9 cellular contexts compared by ENCODE assay signal in the genomic region with DNA sequence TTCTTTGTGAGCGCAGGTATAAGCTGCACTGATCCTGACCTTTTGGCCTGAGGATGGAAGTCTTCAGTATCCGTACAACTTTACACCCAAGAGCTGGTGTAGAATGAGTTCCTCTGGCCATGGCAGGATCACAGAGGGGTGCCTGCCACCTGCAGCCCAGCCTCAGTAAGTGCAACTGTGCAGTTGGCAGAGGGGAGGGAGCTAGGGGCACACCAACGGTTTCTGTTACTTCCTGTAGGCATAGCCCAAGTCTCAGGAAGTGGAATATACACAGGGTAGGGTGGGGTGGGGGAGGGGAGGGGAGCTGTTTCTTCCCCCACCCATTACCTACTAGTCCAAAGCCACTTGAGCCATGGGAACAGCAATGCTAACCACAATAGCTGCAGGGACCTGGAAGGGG.
DNase-seq lines count a peak whose midpoint lies in the region; ATAC-seq and TF ChIP-seq lines count a peak whose summit lies in the region.
"Had no signal": no experiment of that assay in that cellular context is flagged by ENCODE, and none has a peak within 500 bp of the region (broad histone marks: within the 10 kb centered on the region; RNA-seq: fewer than 3 reads in every experiment).

No MANE protein-coding gene starts in this region.

- H3K4me3 ChIP-seq in OCI-LY1 (ENCODE audit: low read depth, low read length, poor library complexity, severe bottlenecking): no peak overlapping the region
- no peak overlapping the region for H3K4me3 ChIP-seq in adrenal gland
- H3K4me3 ChIP-seq: SK-N-MC had no signal

- no peak overlapping the region for H3K4me2 ChIP-seq in OCI-LY1 (ENCODE audit: low read length)

- H3K36me3 Mint-ChIP-seq in immature natural killer cell: no peaks in the 10 kb centered on the region

- TF ChIP-seq CTCF in OCI-LY1 (IDR thresholded peaks at IDR 0.05; ENCODE audit: low read length) (peak; percentile 19; the same call in 1 of the 2 replicates), adrenal gland (IDR thresholded peaks at IDR 0.05) (peak; percentile 49 to 75 (median 54))

- no peak overlapping the region for H2AFZ ChIP-seq in OCI-LY1 (ENCODE audit: low read length)

- H3K27me3 Mint-ChIP-seq in immature natural killer cell (ENCODE audit: low read depth in 3 of 3): peaks cover 0 to 4% (median 0%) of the 10 kb centered on the region in 3 donors

- CTCF ChIA-PET in HEK293T (lab: Yijun Ruan, JAX): interaction anchor here (0.5 to 0.7 kb wide), 6 partner anchors 11 to 201 kb away, joined by 3 read pairs; no protein-coding TSS in a partner anchor

- H3F3A ChIP-seq in OCI-LY1 (ENCODE audit: insufficient read depth, low read length): no peaks in the 10 kb centered on the region

- 19 to 30% (median 28%) methylated on average over 3 of the region's 3 CpGs for WGBS in adrenal gland, 4 donors

- H3K4me1 ChIP-seq in OCI-LY1 (ENCODE audit: insufficient read depth, low read length, severe bottlenecking) (no peaks in the 10 kb centered on the region), adrenal gland (replicated peaks in 1 of 2) (no peaks in the 10 kb centered on the region)

- DNase-seq in DMS153 treated with DMSO at 0.1 percent for 48 hours (lab: John Stamatoyannopoulos, UW; ENCODE audit: unreplicated experiment): peak; percentile 3
- DNase-seq in HEK293T (ENCODE audit: extremely low spot score): peak; percentile 11
- DNase-seq in adrenal gland: peak; percentile 41 to 75 (median 62)
- DNase-seq in immature natural killer cell: peak; percentile 45 to 53 (median 51)
- DNase-seq in stimulated activated CD4-positive, alpha-beta T cell treated with anti-CD3 and anti-CD28 coated beads, Interleukin-4, amount 100 ng/mL, for 48 hours (ENCODE audit: low read depth in 2 of 2): peak; percentile 11 to 28
- DNase-seq in GM19238 (ENCODE audit: insufficient read length, low spot score): no peak

- intact Hi-C loops in adrenal gland (cut with DNase I): loop anchor here (5.0 to 10.0 kb wide), 3 partner anchors 93 to 200 kb away; partner anchors contain the start of gene ADGRA3 (in 1 of the 2)

- H3K36me3 ChIP-seq in OCI-LY1 (ENCODE audit: insufficient read depth, low read length): no peaks in the 10 kb centered on the region
- H3K36me3 ChIP-seq in adrenal gland (replicated peaks in 1 of 2): no peaks in the 10 kb centered on the region

- H3K27ac Mint-ChIP-seq in immature natural killer cell: peak overlapping the region in 1 of 6 donors; percentile 31

- POLR2A ChIA-PET in HEK293T (lab: Yijun Ruan, JAX): no interaction called here

- H3K79me2 ChIP-seq in OCI-LY1 (ENCODE audit: insufficient read depth, low read length): no peaks in the 10 kb centered on the region

- H3K9me3 ChIP-seq in OCI-LY1 (ENCODE audit: low read length) (no peaks in the 10 kb centered on the region), adrenal gland (replicated peaks in 1 of 3) (no peaks in the 10 kb centered on the region)

- ATAC-seq in HG02610 (IDR thresholded peaks at IDR 0.05; ENCODE audit: unreplicated experiment): no peak

- peak overlapping the region in 1 of 5 donors; percentile 34 for H3K4me3 Mint-ChIP-seq in immature natural killer cell

- H3K4me1 Mint-ChIP-seq in immature natural killer cell: peaks cover 27 to 45% of the 10 kb centered on the region in 2 donors

- H4K20me1 ChIP-seq in OCI-LY1 (ENCODE audit: insufficient read depth, low read length): no peaks in the 10 kb centered on the region

- H3K9ac ChIP-seq in OCI-LY1 (ENCODE audit: low read length): no peak overlapping the region

- TF ChIP-seq POLR2A in adrenal gland (IDR thresholded peaks at IDR 0.05): no peak

- H3K9me3 Mint-ChIP-seq in immature natural killer cell: peaks cover 0 to 2% (median 0%) of the 10 kb centered on the region in 6 donors

- no peak overlapping the region for H3K27ac ChIP-seq in OCI-LY1 (ENCODE audit: low read depth, low read length, poor library complexity, severe bottlenecking)
- H3K27ac ChIP-seq in adrenal gland: no peak overlapping the region
- H3K27ac ChIP-seq: SK-N-MC had no signal

- H3K27me3 ChIP-seq in OCI-LY1 (ENCODE audit: insufficient read depth, low read length) (no peaks in the 10 kb centered on the region), adrenal gland (no peaks in the 10 kb centered on the region)

- no peaks in the 10 kb centered on the region for H3K9me2 ChIP-seq in OCI-LY1 (ENCODE audit: low read depth, low read length)

TF ChIP-seq in HEK293T, 16 proteins besides CTCF, POLR2A, EP300 and RAD21:
- TF ChIP-seq FOXA1 (IDR thresholded peaks at IDR 0.05) (no peak), L3MBTL2 (conservative IDR thresholded peaks at IDR 0.05) (no peak), PKNOX1 (IDR thresholded peaks at IDR 0.05) (no peak), FOXM1 (IDR thresholded peaks at IDR 0.05; ENCODE audit: borderline replicate concordance) (no peak), NFRKB (IDR thresholded peaks at IDR 0.05) (no peak), ZNF384 (IDR thresholded peaks at IDR 0.05) (no peak), CTBP1 (IDR thresholded peaks at IDR 0.05; ENCODE audit: borderline replicate concordance) (no peak)
